ENCODE assay signal across 18 cellular contexts in the genomic region with DNA sequence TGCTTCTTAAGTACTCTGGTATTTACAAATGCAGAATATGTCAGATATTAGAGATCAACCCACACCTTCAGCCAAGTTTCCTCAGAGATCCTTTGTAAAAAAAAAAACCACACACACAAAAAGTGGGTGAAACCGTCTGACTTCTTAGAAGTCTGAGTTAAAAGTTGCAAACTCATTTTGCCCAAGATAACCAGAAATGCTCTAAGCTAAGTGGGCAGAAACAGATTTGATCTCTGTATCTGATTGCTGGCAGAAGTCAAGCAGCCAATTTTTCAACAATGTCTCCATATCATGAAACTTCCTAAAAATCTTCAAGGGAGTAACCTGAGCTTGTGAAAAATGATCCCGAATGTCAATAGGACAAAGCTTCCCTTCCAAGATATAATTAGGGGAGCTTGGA.
"Had no signal": no experiment of that assay in that cellular context is flagged by ENCODE, and none has a peak within 500 bp of the region (broad histone marks: within the 10 kb centered on the region; RNA-seq: fewer than 3 reads in every experiment).

No MANE protein-coding gene starts in this region.

- H3K36me3 ChIP-seq: esophagus squamous epithelium, left lung, spleen, thyroid gland had no signal

- DNase-seq: activated CD4-positive, CD25-positive, alpha-beta regulatory T cell treated with anti-CD3 and anti-CD28 coated beads, Interleukin-2, amount 50 U/mL, for 72 hours; activated naive CD8-positive, alpha-beta T cell treated with anti-CD3 and anti-CD28 coated beads for 36 hours; amniotic stem cell; effector memory CD4-positive, alpha-beta T cell; esophagus squamous epithelium; foreskin fibroblast; left lung; midbrain; posterior cingulate gyrus; retina; spleen; stimulated activated naive CD4-positive, alpha-beta T cell treated with Interleukin-2 at 50 U/mL for 16 hours; T-helper 9 cell; thyroid gland had no signal

- H3K27me3 ChIP-seq: thyroid gland had no signal

- H3K4me3 ChIP-seq: esophagus squamous epithelium, left lung, spleen, thyroid gland had no signal

- H3K9me3 ChIP-seq: esophagus squamous epithelium, left lung, spleen, thyroid gland had no signal

- FAIRE-seq: endothelial cell of umbilical vein, urothelium cell line had no signal

- H3K9me3 Mint-ChIP-seq: activated naive CD8-positive, alpha-beta T cell treated with anti-CD3 and anti-CD28 coated beads for 36 hours; dendritic cell treated with granulocyte-macrophage colony-stimulating factor and Interleukin-4, amounts not matched to agents 40 ng/mL and 50 ng/mL, for 4 days; nephron had no signal

- H3K36me3 Mint-ChIP-seq: activated naive CD8-positive, alpha-beta T cell treated with anti-CD3 and anti-CD28 coated beads for 36 hours had no signal

- H3K27ac Mint-ChIP-seq: activated naive CD8-positive, alpha-beta T cell treated with anti-CD3 and anti-CD28 coated beads for 36 hours; dendritic cell treated with granulocyte-macrophage colony-stimulating factor and Interleukin-4, amounts not matched to agents 40 ng/mL and 50 ng/mL, for 4 days; nephron had no signal

- ATAC-seq: left lung had no signal

- H3K4me3 Mint-ChIP-seq: activated naive CD8-positive, alpha-beta T cell treated with anti-CD3 and anti-CD28 coated beads for 36 hours; dendritic cell treated with granulocyte-macrophage colony-stimulating factor and Interleukin-4, amounts not matched to agents 40 ng/mL and 50 ng/mL, for 4 days; nephron had no signal

- H3K27ac ChIP-seq: esophagus squamous epithelium, left lung, spleen, thyroid gland had no signal
